In the genomic region with DNA sequence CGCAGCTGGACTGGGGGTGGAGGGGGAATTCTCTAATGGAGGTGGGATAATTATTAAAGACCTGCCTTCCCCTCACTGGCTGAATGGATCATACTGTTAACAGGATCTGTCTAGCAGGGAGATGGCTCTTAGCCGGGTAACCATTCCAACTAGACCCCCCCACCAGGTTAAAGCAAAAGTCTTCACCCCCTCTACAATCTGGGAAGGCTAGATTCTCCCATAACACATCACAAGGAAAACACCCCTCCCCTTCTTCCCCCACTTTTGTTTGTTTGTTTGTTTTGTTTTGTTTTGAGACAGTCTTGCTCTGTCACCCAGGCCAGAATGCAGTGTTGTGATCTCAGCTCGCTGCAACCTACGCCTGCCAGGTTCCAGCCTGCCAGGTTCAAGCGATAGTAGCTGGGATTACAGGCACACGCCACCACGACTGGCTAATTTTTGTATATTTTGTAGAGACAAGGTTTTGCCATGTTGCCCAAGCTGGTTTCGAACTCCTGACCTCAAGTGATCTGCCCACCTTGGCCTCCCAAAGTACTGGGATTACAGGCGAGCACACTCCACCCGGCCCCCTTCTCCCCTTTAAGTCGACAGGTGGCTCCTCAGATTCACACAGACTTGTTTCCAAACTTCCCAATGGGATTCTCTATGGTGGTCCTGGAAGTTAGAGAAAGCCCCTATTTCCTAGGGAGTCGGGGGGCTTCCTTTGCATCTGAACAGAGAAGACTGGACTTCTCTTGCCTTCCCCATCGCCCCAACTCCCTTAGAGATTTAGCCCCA, we compare ENCODE assay signal across 9 cellular contexts. TPM values are rescaled to one million over a fixed set of nuclear protein-coding genes. Genes with fewer than 3 reads are reported as not detected.
A peak's percentile ranks its signal among the peaks of the same experiment; 100 is the strongest.
DNase-seq lines count a peak whose midpoint lies in the region; ATAC-seq and TF ChIP-seq lines count a peak whose summit lies in the region.
"Had no signal": no experiment of that assay in that cellular context is flagged by ENCODE, and none has a peak within 500 bp of the region (broad histone marks: within the 10 kb centered on the region; RNA-seq: fewer than 3 reads in every experiment).

No MANE protein-coding gene starts in this region.

- H3K9me3 ChIP-seq in A673 (ENCODE audit: low read depth, low read length, poor library complexity, severe bottlenecking) (no peaks in the 10 kb centered on the region), mucosa of rectum (ENCODE audit: control insufficient read depth in 2 of 2, low read length in 2 of 2) (no peaks in the 10 kb centered on the region)

- H3K36me3 ChIP-seq in A673 (ENCODE audit: insufficient read depth, low read length, poor library complexity, severe bottlenecking) (peaks cover 15% of the 10 kb centered on the region), KMS-11 (ENCODE audit: insufficient read depth) (peaks cover 10% of the 10 kb centered on the region; the same call in 1 of the 2 replicates), mucosa of rectum (ENCODE audit: control insufficient read depth in 2 of 2, insufficient read depth in 2 of 2, low read length in 2 of 2) (peaks cover 11 to 14% of the 10 kb centered on the region in 2 donors)

- no peak for TF ChIP-seq CTCF in A673 (conservative IDR thresholded peaks at IDR 0.05; ENCODE audit: low read depth, low read length)
- no peak for TF ChIP-seq CTCF in KMS-11 (conservative IDR thresholded peaks at IDR 0.05; ENCODE audit: low read depth, low read length)

- ATAC-seq in central memory CD8-positive, alpha-beta T cell (replicated peaks; ENCODE audit: extremely low read depth, poor library complexity, severe bottlenecking): no peak
- no peak for ATAC-seq in GM19328 (IDR thresholded peaks at IDR 0.05; ENCODE audit: unreplicated experiment)
- ATAC-seq in GM18502 (IDR thresholded peaks at IDR 0.05; ENCODE audit: poor library complexity, unreplicated experiment): no peak
- no peak for ATAC-seq in GM19035 (IDR thresholded peaks at IDR 0.05; ENCODE audit: unreplicated experiment)
- ATAC-seq: sciatic nerve had no signal

- peak overlapping the region; percentile 48; the same call in 1 of the 2 replicates for H2AFZ ChIP-seq in KMS-11 (ENCODE audit: low read depth)

- H3K27ac ChIP-seq in A673 (ENCODE audit: low read depth, low read length, poor library complexity, severe bottlenecking) (peak overlapping the region; percentile 78), KMS-11 (peak overlapping the region; percentile 53; the same call in 1 of the 2 replicates), mucosa of rectum (ENCODE audit: low read depth in 2 of 2, low read length in 2 of 2) (peak overlapping the region; percentile 97 to 99)

- H3K4me1 ChIP-seq in A673 (ENCODE audit: insufficient read depth, low read length, poor library complexity, severe bottlenecking) (peaks cover 49% of the 10 kb centered on the region), KMS-11 (ENCODE audit: low read depth, poor library complexity, severe bottlenecking) (peaks cover 60% of the 10 kb centered on the region), mucosa of rectum (ENCODE audit: control insufficient read depth in 2 of 2, insufficient read depth in 2 of 2, low read length in 2 of 2) (peaks cover 43 to 62% of the 10 kb centered on the region in 2 donors)

- no TSS peak for BruUV-seq in A673 (replicated peaks; lab: Mats Ljungman, UMichigan)

- no peaks in the 10 kb centered on the region for H3K27me3 Mint-ChIP-seq in central memory CD8-positive, alpha-beta T cell

- peak overlapping the region; percentile 94 for H3K27ac Mint-ChIP-seq in central memory CD8-positive, alpha-beta T cell (ENCODE audit: low read depth)

- H3K27me3 ChIP-seq in A673 (replicated peaks; ENCODE audit: insufficient read depth, low read depth, low read length, poor library complexity): no peaks in the 10 kb centered on the region
- H3K27me3 ChIP-seq in KMS-11 (ENCODE audit: insufficient read depth, low read depth): no peaks in the 10 kb centered on the region
- H3K27me3 ChIP-seq in mucosa of rectum (ENCODE audit: control insufficient read depth in 2 of 2, insufficient read depth in 2 of 2, low read length in 2 of 2): no peaks in the 10 kb centered on the region

- POLR2A ChIA-PET in A673 (lab: Charles Lee; ENCODE audit: low non-redundant PET): interaction anchor here (0.6 kb wide), 1 partner anchor 12 kb away, joined by 3 read pairs; a partner anchor contains a TSS

- intact Hi-C loops in A673 (cut with micrococcal nuclease; ENCODE audit: unreplicated experiment): loop anchor here (10.0 kb wide), 1 partner anchor 519 kb away; a partner anchor contains a TSS

- H3K4me3 ChIP-seq in A673 (ENCODE audit: low read depth, low read length, poor library complexity, severe bottlenecking): peak overlapping the region; percentile 77
- H3K4me3 ChIP-seq in KMS-11 (IDR thresholded peaks at IDR 0.05; ENCODE audit: insufficient read depth, low read depth, low read length): no peak overlapping the region
- peak overlapping the region; percentile 76 to 91 for H3K4me3 ChIP-seq in mucosa of rectum (ENCODE audit: low read length in 2 of 2)

- peaks cover 36% of the 10 kb centered on the region for H3K36me3 Mint-ChIP-seq in central memory CD8-positive, alpha-beta T cell (ENCODE audit: insufficient read depth)

- peaks cover 70% of the 10 kb centered on the region for H3K79me2 ChIP-seq in KMS-11 (ENCODE audit: insufficient read depth, low read depth)

- H3K9ac ChIP-seq in KMS-11 (peak overlapping the region; percentile 59; the same call in 1 of the 2 replicates), mucosa of rectum (ENCODE audit: low read depth in 1 of 2, low read length in 2 of 2) (peak overlapping the region; percentile 91 to 92)

- H3K4me1 Mint-ChIP-seq in central memory CD8-positive, alpha-beta T cell: peaks cover 65% of the 10 kb centered on the region

- peak overlapping the region; percentile 98 for H3K4me3 Mint-ChIP-seq in central memory CD8-positive, alpha-beta T cell

- no peaks in the 10 kb centered on the region; the same call in 1 of the 2 replicates for H4K20me1 ChIP-seq in KMS-11 (ENCODE audit: insufficient read depth)

- no peaks in the 10 kb centered on the region for H3K9me3 Mint-ChIP-seq in central memory CD8-positive, alpha-beta T cell

- no peak for DNase-seq in A673 (ENCODE audit: low spot score)
- no peak for DNase-seq in central memory CD8-positive, alpha-beta T cell (ENCODE audit: low spot score in 2 of 2)
- no peak for DNase-seq in SKM-1 treated with dmso at 0.1 percent for 144 hours (lab: John Stamatoyannopoulos, UW; ENCODE audit: unreplicated experiment)

- CTCF ChIA-PET in A673 (lab: Charles Lee): interaction anchor here (0.7 kb wide), 1 partner anchor 20 kb away, joined by 3 read pairs; no protein-coding TSS in a partner anchor

- H3K4me2 ChIP-seq in KMS-11: peak overlapping the region; percentile 92

RNA-seq across cellular contexts. Expression of a gene that starts 3.5 kb away (rescaled TPM):
- 126 and 139 TPM in 2 replicates for total RNA-seq in A673 (2021)

RNA-seq across cellular contexts. Expression of a gene that starts 12.1 kb away (rescaled TPM):
- total RNA-seq in A673 (2021): 1,089 and 1,126 TPM in 2 replicates

RNA-seq across cellular contexts. Expression of a gene that starts 54.4 kb away (rescaled TPM):
- 413 and 450 TPM in 2 replicates for total RNA-seq in A673 (2021)
